Comparison of ENCODE assay signal across 13 cellular contexts in the genomic region with DNA sequence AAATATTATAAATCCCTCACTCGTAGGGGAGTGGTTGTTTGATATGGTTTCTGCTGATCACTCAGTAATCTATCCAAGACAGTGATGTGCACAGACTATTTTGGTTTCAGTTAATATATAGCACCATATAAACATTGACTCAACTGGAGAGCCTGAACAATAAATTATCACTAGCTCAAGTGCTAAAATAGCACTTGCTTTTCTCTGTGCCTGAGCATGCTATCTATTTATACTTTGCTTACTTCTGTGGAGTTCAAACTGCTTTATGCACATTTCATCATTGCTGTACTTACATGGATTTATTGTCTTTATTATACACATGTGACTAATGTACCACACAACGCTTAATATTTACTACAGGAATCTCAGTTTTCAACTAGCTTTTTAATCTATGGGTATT.
DNase-seq lines count a peak whose midpoint lies in the region; ATAC-seq and TF ChIP-seq lines count a peak whose summit lies in the region.
"Had no signal": no experiment of that assay in that cellular context is flagged by ENCODE, and none has a peak within 500 bp of the region (broad histone marks: within the 10 kb centered on the region; RNA-seq: fewer than 3 reads in every experiment).

No MANE protein-coding gene starts in this region.

- CTCF ChIA-PET in activated CD4-positive, alpha-beta T cell treated with anti-CD3 and anti-CD28 coated beads for 36 hours (lab: Charles Lee) = interaction anchor here (0.6 to 1.6 kb wide), 4 partner anchors 10 to 394 kb away, joined by 3 to 6 read pairs (median 4); no protein-coding TSS in a partner anchor
- CTCF ChIA-PET in Caco-2 (lab: Charles Lee) = no interaction called here

- H3K4me3 Mint-ChIP-seq in effector memory CD8-positive, alpha-beta T cell = no peak overlapping the region
- H3K4me3 Mint-ChIP-seq in type B pancreatic cell (no peak overlapping the region), Caco-2 (ENCODE audit: unreplicated experiment) (no peak overlapping the region)
- no peak overlapping the region for H3K4me3 Mint-ChIP-seq in activated CD4-positive, alpha-beta T cell treated with anti-CD3 and anti-CD28 coated beads for 36 hours
- H3K4me3 Mint-ChIP-seq: immature natural killer cell had no signal

- intact Hi-C loops in left ventricle myocardium inferior (cut with micrococcal nuclease) (no loop called here), tibial artery (cut with DNase I; ENCODE audit: low total_unique reads) (no loop called here), Caco-2 (cut with micrococcal nuclease; ENCODE audit: unreplicated experiment) (loop anchor here (5.0 kb wide), 1 partner anchor 54 kb away; no protein-coding TSS in a partner anchor)
- intact Hi-C loops in activated CD4-positive, alpha-beta T cell treated with anti-CD3 and anti-CD28 coated beads for 36 hours (cut with DNase I, micrococcal nuclease) = no loop called here

- TF ChIP-seq CTCF in left ventricle myocardium inferior (IDR thresholded peaks at IDR 0.05; ENCODE audit: borderline replicate concordance) (no peak), right atrium auricular region (IDR thresholded peaks at IDR 0.05) (no peak), type B pancreatic cell (conservative IDR thresholded peaks at IDR 0.05) (no peak), tibial artery (IDR thresholded peaks at IDR 0.05) (no peak), Caco-2 (IDR thresholded peaks at IDR 0.05; ENCODE audit: insufficient read depth in 1 of 2, low read depth in 1 of 2, low read length in 1 of 2, severe bottlenecking in 1 of 2, unreplicated experiment in 1 of 2) (no peak)

- H3K9me3 ChIP-seq in left ventricle myocardium inferior (replicated peaks) = peaks cover 4% of the 10 kb centered on the region
- no peaks in the 10 kb centered on the region for H3K9me3 ChIP-seq in right atrium auricular region
- no peaks in the 10 kb centered on the region for H3K9me3 ChIP-seq in tibial artery
- H3K9me3 ChIP-seq in Caco-2 = no peaks in the 10 kb centered on the region
- H3K9me3 ChIP-seq: body of pancreas had no signal

- no peak for DNase-seq in left ventricle myocardium inferior
- DNase-seq in right atrium auricular region (ENCODE audit: low spot score) = no peak
- peak; percentile 9 to 72 (median 23) for DNase-seq in NCI-H1417 (lab: John Stamatoyannopoulos, UW)
- no peak for DNase-seq in effector memory CD8-positive, alpha-beta T cell
- no peak for DNase-seq in type B pancreatic cell (ENCODE audit: extremely low spot score, unreplicated experiment)
- no peak for DNase-seq in activated CD4-positive, alpha-beta T cell treated with anti-CD3 and anti-CD28 coated beads for 36 hours
- DNase-seq in tibial artery = no peak
- DNase-seq in Caco-2 = no peak
- DNase-seq: activated CD4-positive, alpha-beta T cell treated with anti-CD3 and anti-CD28 coated beads for 4 hours; body of pancreas; foreskin melanocyte; immature natural killer cell had no signal

- H3K27me3 Mint-ChIP-seq in effector memory CD8-positive, alpha-beta T cell = no peaks in the 10 kb centered on the region
- H3K27me3 Mint-ChIP-seq in type B pancreatic cell (no peaks in the 10 kb centered on the region), Caco-2 (ENCODE audit: insufficient read depth, unreplicated experiment) (no peaks in the 10 kb centered on the region)
- no peaks in the 10 kb centered on the region for H3K27me3 Mint-ChIP-seq in activated CD4-positive, alpha-beta T cell treated with anti-CD3 and anti-CD28 coated beads for 36 hours

- no peaks in the 10 kb centered on the region for H3K27me3 ChIP-seq in left ventricle myocardium inferior (ENCODE audit: low read depth)
- H3K27me3 ChIP-seq in right atrium auricular region = no peaks in the 10 kb centered on the region
- H3K27me3 ChIP-seq in tibial artery = no peaks in the 10 kb centered on the region
- no peaks in the 10 kb centered on the region for H3K27me3 ChIP-seq in Caco-2 (replicated peaks; ENCODE audit: control insufficient read depth, insufficient read depth, low read length)
- H3K27me3 ChIP-seq: body of pancreas had no signal

- POLR2A ChIA-PET in activated CD4-positive, alpha-beta T cell treated with anti-CD3 and anti-CD28 coated beads for 36 hours (lab: Charles Lee) = no interaction called here
- POLR2A ChIA-PET in Caco-2 (lab: Charles Lee) = no interaction called here

- H3K9me3 Mint-ChIP-seq in effector memory CD8-positive, alpha-beta T cell = no peaks in the 10 kb centered on the region
- peaks cover 4% of the 10 kb centered on the region for H3K9me3 Mint-ChIP-seq in type B pancreatic cell
- no peaks in the 10 kb centered on the region for H3K9me3 Mint-ChIP-seq in activated CD4-positive, alpha-beta T cell treated with anti-CD3 and anti-CD28 coated beads for 36 hours (ENCODE audit: low read depth)
- H3K9me3 Mint-ChIP-seq in Caco-2 (ENCODE audit: unreplicated experiment) = no peaks in the 10 kb centered on the region
- H3K9me3 Mint-ChIP-seq: immature natural killer cell had no signal

- BruUV-seq in Caco-2 (replicated peaks; lab: Mats Ljungman, UMichigan) = no TSS peak

- peaks cover 55% of the 10 kb centered on the region for H3K4me1 ChIP-seq in left ventricle myocardium inferior
- peaks cover 0 to 38% of the 10 kb centered on the region in 2 donors for H3K4me1 ChIP-seq in right atrium auricular region
- peaks cover 0 to 52% (median 34%) of the 10 kb centered on the region in 4 donors for H3K4me1 ChIP-seq in tibial artery
- peaks cover 22% of the 10 kb centered on the region for H3K4me1 ChIP-seq in Caco-2

- H3K4me3 ChIP-seq in left ventricle myocardium inferior (no peak overlapping the region), right atrium auricular region (no peak overlapping the region), tibial artery (no peak overlapping the region), Caco-2 (ENCODE audit: low read depth, low read length) (no peak overlapping the region)
- H3K4me3 ChIP-seq: body of pancreas had no signal

- H3K4me1 Mint-ChIP-seq in effector memory CD8-positive, alpha-beta T cell (ENCODE audit: low read depth in 2 of 2) = peaks cover 47 to 71% of the 10 kb centered on the region in 2 donors
- H3K4me1 Mint-ChIP-seq in type B pancreatic cell (ENCODE audit: unreplicated experiment) (peaks cover 41% of the 10 kb centered on the region), Caco-2 (ENCODE audit: low read depth, unreplicated experiment) (peaks cover 23% of the 10 kb centered on the region)
- H3K4me1 Mint-ChIP-seq in activated CD4-positive, alpha-beta T cell treated with anti-CD3 and anti-CD28 coated beads for 36 hours = peaks cover 81% of the 10 kb centered on the region

- ATAC-seq in effector memory CD8-positive, alpha-beta T cell (replicated peaks) = no peak
- no peak for ATAC-seq in activated CD4-positive, alpha-beta T cell treated with anti-CD3 and anti-CD28 coated beads for 36 hours
- ATAC-seq: body of pancreas had no signal

- H3K36me3 ChIP-seq in left ventricle myocardium inferior (no peaks in the 10 kb centered on the region), right atrium auricular region (no peaks in the 10 kb centered on the region), tibial artery (no peaks in the 10 kb centered on the region), Caco-2 (ENCODE audit: control insufficient read depth, insufficient read depth, low read length) (no peaks in the 10 kb centered on the region)

- peak overlapping the region; percentile 77 for H3K27ac ChIP-seq in left ventricle myocardium inferior (replicated peaks)
- H3K27ac ChIP-seq in right atrium auricular region = peak overlapping the region in 1 of 2 donors; percentile 28
- H3K27ac ChIP-seq in tibial artery = peak overlapping the region in 1 of 2 donors; percentile 6
- H3K27ac ChIP-seq: body of pancreas had no signal

- H3K27ac Mint-ChIP-seq in effector memory CD8-positive, alpha-beta T cell = peak overlapping the region; percentile 44 to 80
- H3K27ac Mint-ChIP-seq in type B pancreatic cell (peak overlapping the region; percentile 46), Caco-2 (ENCODE audit: unreplicated experiment) (no peak overlapping the region)
- no peak overlapping the region for H3K27ac Mint-ChIP-seq in activated CD4-positive, alpha-beta T cell treated with anti-CD3 and anti-CD28 coated beads for 36 hours
- H3K27ac Mint-ChIP-seq: progenitor cell of endocrine pancreas had no signal

- peaks cover 10% of the 10 kb centered on the region for H3K36me3 Mint-ChIP-seq in effector memory CD8-positive, alpha-beta T cell (ENCODE audit: insufficient read depth)
- H3K36me3 Mint-ChIP-seq in type B pancreatic cell (peaks cover 3% of the 10 kb centered on the region), Caco-2 (ENCODE audit: insufficient read depth, unreplicated experiment) (no peaks in the 10 kb centered on the region)
- H3K36me3 Mint-ChIP-seq in activated CD4-positive, alpha-beta T cell treated with anti-CD3 and anti-CD28 coated beads for 36 hours (ENCODE audit: low read depth) = peaks cover 7% of the 10 kb centered on the region

Comparison
In these comparisons a context has a peak if more than half of its experiments do, and no peak if none do; other contexts are left out.
1. DNase-seq: peak in NCI-H1417 (3 of 3); none in left ventricle myocardium inferior (single experiment), right atrium auricular region (single experiment), effector memory CD8-positive, alpha-beta T cell (0 of 3), type B pancreatic cell (single experiment), activated CD4-positive, alpha-beta T cell treated with anti-CD3 and anti-CD28 coated beads for 36 hours (single experiment), tibial artery (0 of 2) and Caco-2 (0 of 2).
2. H3K27ac Mint-ChIP-seq: peak in effector memory CD8-positive, alpha-beta T cell (2 of 2) and type B pancreatic cell (single experiment); none in activated CD4-positive, alpha-beta T cell treated with anti-CD3 and anti-CD28 coated beads for 36 hours (single experiment) and Caco-2 (single experiment).